In genomic region chrX:30301203-30301602, GRCh38 we compare ENCODE assay signal across 1 cellular context.
TF ChIP-seq lines count a peak whose summit lies in the region.

No MANE protein-coding gene starts in this region.

TF ChIP-seq in GM23338, 12 proteins besides CTCF, POLR2A, EP300 and RAD21 (continued from another document):
- TF ChIP-seq ZNF462 (CRISPR knock-in tag; IDR thresholded peaks at IDR 0.05) (no peak), POLR2AphosphoS5 (IDR thresholded peaks at IDR 0.05; ENCODE audit: low read depth) (no peak), ZNF331 (CRISPR knock-in tag; IDR thresholded peaks at IDR 0.05; ENCODE audit: low read depth) (no peak), CREB1 (CRISPR knock-in tag; IDR thresholded peaks at IDR 0.05; ENCODE audit: low read depth) (no peak), ZNF114 (CRISPR knock-in tag; IDR thresholded peaks at IDR 0.05) (no peak), JUNB (IDR thresholded peaks at IDR 0.05; ENCODE audit: unreplicated experiment) (no peak), EZH2phosphoT487 (IDR thresholded peaks at IDR 0.05; ENCODE audit: unreplicated experiment) (no peak), ETS1 (IDR thresholded peaks at IDR 0.05) (no peak), EZH2 (IDR thresholded peaks at IDR 0.05; ENCODE audit: low read depth, unreplicated experiment) (no peak), NANOG (IDR thresholded peaks at IDR 0.05; ENCODE audit: borderline replicate concordance) (no peak)
